1 cellular context compared by ENCODE assay signal in the genomic region with DNA sequence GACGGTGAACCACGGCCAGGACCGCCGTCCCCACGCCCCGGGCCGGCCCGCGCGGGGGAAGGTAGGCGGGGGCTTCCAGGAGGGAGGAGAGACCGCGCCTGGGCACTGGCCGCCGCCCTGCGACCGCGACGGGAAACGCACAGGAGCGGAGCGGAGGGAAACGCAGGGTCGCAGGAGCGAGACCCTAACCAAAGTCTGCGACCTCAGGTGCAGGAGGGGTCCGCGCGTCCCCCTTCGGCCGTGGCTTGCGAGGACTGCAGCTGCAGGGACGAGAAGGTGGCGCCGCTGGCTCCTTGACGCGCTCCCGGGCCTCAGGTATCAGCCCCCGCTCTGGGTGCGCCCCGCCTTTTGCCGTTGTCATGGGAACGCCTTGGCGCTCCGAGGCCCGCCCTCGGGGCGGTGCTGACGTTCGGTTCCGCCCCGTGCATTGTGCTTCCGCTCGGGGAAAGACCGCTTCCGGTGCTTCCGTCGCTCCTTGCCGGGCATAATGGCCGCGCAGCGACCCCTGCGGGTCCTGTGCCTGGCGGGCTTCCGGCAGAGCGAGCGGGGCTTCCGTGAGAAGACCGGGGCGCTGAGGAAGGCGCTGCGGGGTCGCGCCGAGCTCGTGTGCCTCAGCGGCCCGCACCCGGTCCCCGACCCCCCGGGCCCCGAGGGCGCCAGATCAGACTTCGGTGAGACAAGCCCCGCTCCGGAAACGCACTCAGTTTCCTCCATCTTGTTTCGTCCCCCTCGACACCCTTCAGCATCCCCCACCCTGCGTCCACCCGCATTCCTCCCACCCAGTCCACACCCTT.
TF ChIP-seq lines count a peak whose summit lies in the region.

Gene OVCA2 (plus strand): TSS at position 462 of the 794 bp plus-strand sequence. CDS start 26 bp downstream, at position 488.

TF ChIP-seq in K562, 482 proteins besides CTCF, POLR2A, EP300 and RAD21 (continued from another document and continues in another):
- TF ChIP-seq MGA (IDR thresholded peaks at IDR 0.05) (no peak), ZNF197 (CRISPR knock-in tag; IDR thresholded peaks at IDR 0.05; ENCODE audit: low read depth) (0 out of 2 replicates have a peak, but pooled peaks have one; percentile 56), HDAC6 (IDR thresholded peaks at IDR 0.05; ENCODE audit: low read depth, low read length) (no peak), ELF4 (CRISPR knock-in tag; IDR thresholded peaks at IDR 0.05) (no peak; the same call in 1 of the 2 replicates), NFE2 (IDR thresholded peaks at IDR 0.05; ENCODE audit: low read depth) (no peak), DMBX1 (CRISPR knock-in tag; IDR thresholded peaks at IDR 0.05; ENCODE audit: borderline replicate concordance) (no peak), MXI1 (IDR thresholded peaks at IDR 0.05; ENCODE audit: low read depth, low read length) (peak; percentile 94), HDAC3 (IDR thresholded peaks at IDR 0.05; ENCODE audit: borderline replicate concordance, partially characterized antibody) (no peak), ZNF274 (IDR thresholded peaks at IDR 0.05; ENCODE audit: borderline replicate concordance, low read depth, low read length) (no peak), HDGF (IDR thresholded peaks at IDR 0.05) (no peak), FOS (IDR thresholded peaks at IDR 0.05; ENCODE audit: extremely low read depth, insufficient read length) (no peak), ZFP30 (CRISPR knock-in tag; IDR thresholded peaks at IDR 0.05; ENCODE audit: borderline replicate concordance) (no peak), E2F5 (CRISPR knock-in tag; IDR thresholded peaks at IDR 0.05) (no peak), HNRNPK (IDR thresholded peaks at IDR 0.05; ENCODE audit: low read depth, low read length, poor library complexity, severe bottlenecking) (no peak), ZNF217 (CRISPR knock-in tag; IDR thresholded peaks at IDR 0.05) (no peak), ARID2 (IDR thresholded peaks at IDR 0.05) (no peak), PHF20 (IDR thresholded peaks at IDR 0.05; ENCODE audit: partially characterized antibody) (peak; percentile 51), SIN3B (IDR thresholded peaks at IDR 0.05; ENCODE audit: low read depth) (peak; percentile 75), ETS2 (tag; IDR thresholded peaks at IDR 0.05; ENCODE audit: borderline replicate concordance, poor library complexity, severe bottlenecking) (no peak), NR3C1 (CRISPR knock-in tag; IDR thresholded peaks at IDR 0.05) (no peak), ARHGAP35 (IDR thresholded peaks at IDR 0.05; ENCODE audit: partially characterized antibody) (no peak), ZNF77 (CRISPR knock-in tag; IDR thresholded peaks at IDR 0.05) (no peak), STAG1 (CRISPR knock-in tag; IDR thresholded peaks at IDR 0.05; ENCODE audit: borderline replicate concordance) (peak; percentile 8; the same call in 1 of the 2 replicates), ZNF253 (CRISPR knock-in tag; conservative IDR thresholded peaks at IDR 0.05) (no peak), ZNF24 (IDR thresholded peaks at IDR 0.05) (peak; percentile 15; the same call in 1 of the 2 replicates), ZNF764 (CRISPR knock-in tag; IDR thresholded peaks at IDR 0.05; ENCODE audit: low read depth) (no peak), ZNF57 (CRISPR knock-in tag; IDR thresholded peaks at IDR 0.05) (0 out of 2 replicates have a peak, but pooled peaks have one; percentile 11), POLR3G (IDR thresholded peaks at IDR 0.05; ENCODE audit: extremely low read depth, insufficient read length, insufficient replicate concordance) (no peak), NR4A1 (CRISPR knock-in tag; IDR thresholded peaks at IDR 0.05) (no peak), NR4A1 (tag; IDR thresholded peaks at IDR 0.05) (no peak), ZKSCAN8 (CRISPR knock-in tag; IDR thresholded peaks at IDR 0.05) (no peak), HOXB6 (CRISPR knock-in tag; IDR thresholded peaks at IDR 0.05; ENCODE audit: borderline replicate concordance) (no peak), DNMT1 (IDR thresholded peaks at IDR 0.05) (no peak)
- TF ChIP-seq, protein P1, sequence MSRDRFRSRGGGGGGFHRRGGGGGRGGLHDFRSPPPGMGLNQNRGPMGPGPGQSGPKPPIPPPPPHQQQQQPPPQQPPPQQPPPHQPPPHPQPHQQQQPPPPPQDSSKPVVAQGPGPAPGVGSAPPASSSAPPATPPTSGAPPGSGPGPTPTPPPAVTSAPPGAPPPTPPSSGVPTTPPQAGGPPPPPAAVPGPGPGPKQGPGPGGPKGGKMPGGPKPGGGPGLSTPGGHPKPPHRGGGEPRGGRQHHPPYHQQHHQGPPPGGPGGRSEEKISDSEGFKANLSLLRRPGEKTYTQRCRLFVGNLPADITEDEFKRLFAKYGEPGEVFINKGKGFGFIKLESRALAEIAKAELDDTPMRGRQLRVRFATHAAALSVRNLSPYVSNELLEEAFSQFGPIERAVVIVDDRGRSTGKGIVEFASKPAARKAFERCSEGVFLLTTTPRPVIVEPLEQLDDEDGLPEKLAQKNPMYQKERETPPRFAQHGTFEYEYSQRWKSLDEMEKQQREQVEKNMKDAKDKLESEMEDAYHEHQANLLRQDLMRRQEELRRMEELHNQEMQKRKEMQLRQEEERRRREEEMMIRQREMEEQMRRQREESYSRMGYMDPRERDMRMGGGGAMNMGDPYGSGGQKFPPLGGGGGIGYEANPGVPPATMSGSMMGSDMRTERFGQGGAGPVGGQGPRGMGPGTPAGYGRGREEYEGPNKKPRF (IDR thresholded peaks at IDR 0.05; ENCODE audit: low read depth, low read length) = no peak
- TF ChIP-seq, protein P2, sequence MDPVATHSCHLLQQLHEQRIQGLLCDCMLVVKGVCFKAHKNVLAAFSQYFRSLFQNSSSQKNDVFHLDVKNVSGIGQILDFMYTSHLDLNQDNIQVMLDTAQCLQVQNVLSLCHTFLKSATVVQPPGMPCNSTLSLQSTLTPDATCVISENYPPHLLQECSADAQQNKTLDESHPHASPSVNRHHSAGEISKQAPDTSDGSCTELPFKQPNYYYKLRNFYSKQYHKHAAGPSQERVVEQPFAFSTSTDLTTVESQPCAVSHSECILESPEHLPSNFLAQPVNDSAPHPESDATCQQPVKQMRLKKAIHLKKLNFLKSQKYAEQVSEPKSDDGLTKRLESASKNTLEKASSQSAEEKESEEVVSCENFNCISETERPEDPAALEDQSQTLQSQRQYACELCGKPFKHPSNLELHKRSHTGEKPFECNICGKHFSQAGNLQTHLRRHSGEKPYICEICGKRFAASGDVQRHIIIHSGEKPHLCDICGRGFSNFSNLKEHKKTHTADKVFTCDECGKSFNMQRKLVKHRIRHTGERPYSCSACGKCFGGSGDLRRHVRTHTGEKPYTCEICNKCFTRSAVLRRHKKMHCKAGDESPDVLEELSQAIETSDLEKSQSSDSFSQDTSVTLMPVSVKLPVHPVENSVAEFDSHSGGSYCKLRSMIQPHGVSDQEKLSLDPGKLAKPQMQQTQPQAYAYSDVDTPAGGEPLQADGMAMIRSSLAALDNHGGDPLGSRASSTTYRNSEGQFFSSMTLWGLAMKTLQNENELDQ (CRISPR knock-in tag; IDR thresholded peaks at IDR 0.05; ENCODE audit: borderline replicate concordance) = no peak
- TF ChIP-seq, protein P3, sequence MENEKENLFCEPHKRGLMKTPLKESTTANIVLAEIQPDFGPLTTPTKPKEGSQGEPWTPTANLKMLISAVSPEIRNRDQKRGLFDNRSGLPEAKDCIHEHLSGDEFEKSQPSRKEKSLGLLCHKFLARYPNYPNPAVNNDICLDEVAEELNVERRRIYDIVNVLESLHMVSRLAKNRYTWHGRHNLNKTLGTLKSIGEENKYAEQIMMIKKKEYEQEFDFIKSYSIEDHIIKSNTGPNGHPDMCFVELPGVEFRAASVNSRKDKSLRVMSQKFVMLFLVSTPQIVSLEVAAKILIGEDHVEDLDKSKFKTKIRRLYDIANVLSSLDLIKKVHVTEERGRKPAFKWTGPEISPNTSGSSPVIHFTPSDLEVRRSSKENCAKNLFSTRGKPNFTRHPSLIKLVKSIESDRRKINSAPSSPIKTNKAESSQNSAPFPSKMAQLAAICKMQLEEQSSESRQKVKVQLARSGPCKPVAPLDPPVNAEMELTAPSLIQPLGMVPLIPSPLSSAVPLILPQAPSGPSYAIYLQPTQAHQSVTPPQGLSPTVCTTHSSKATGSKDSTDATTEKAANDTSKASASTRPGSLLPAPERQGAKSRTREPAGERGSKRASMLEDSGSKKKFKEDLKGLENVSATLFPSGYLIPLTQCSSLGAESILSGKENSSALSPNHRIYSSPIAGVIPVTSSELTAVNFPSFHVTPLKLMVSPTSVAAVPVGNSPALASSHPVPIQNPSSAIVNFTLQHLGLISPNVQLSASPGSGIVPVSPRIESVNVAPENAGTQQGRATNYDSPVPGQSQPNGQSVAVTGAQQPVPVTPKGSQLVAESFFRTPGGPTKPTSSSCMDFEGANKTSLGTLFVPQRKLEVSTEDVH (IDR thresholded peaks at IDR 0.05; ENCODE audit: low read depth, partially characterized antibody) = peak; percentile 89
- TF ChIP-seq, protein P4, sequence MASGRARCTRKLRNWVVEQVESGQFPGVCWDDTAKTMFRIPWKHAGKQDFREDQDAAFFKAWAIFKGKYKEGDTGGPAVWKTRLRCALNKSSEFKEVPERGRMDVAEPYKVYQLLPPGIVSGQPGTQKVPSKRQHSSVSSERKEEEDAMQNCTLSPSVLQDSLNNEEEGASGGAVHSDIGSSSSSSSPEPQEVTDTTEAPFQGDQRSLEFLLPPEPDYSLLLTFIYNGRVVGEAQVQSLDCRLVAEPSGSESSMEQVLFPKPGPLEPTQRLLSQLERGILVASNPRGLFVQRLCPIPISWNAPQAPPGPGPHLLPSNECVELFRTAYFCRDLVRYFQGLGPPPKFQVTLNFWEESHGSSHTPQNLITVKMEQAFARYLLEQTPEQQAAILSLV (tag; IDR thresholded peaks at IDR 0.05) = no peak
